In genomic region chr2:235924675-235925063, GRCh38 we compare ENCODE assay signal across 1 cellular context.
TF ChIP-seq lines count a peak whose summit lies in the region.

No MANE protein-coding gene starts in this region.

TF ChIP-seq in HepG2, 621 proteins besides CTCF, POLR2A, EP300 and RAD21 (continued from another document and continues in another):
- TF ChIP-seq ZNF414 (CRISPR knock-in tag; IDR thresholded peaks at IDR 0.05) (no peak), HCFC1 (IDR thresholded peaks at IDR 0.05; ENCODE audit: low read depth, low read length) (no peak), RXRB (CRISPR knock-in tag; IDR thresholded peaks at IDR 0.05; ENCODE audit: borderline replicate concordance) (peak; percentile 72), CAMTA2 (CRISPR knock-in tag; IDR thresholded peaks at IDR 0.05; ENCODE audit: borderline replicate concordance) (no peak), MAFF (IDR thresholded peaks at IDR 0.05; ENCODE audit: low read depth, low read length) (no peak), SNAI1 (CRISPR knock-in tag; IDR thresholded peaks at IDR 0.05; ENCODE audit: borderline replicate concordance) (no peak), TEAD3 (CRISPR knock-in tag; optimal IDR thresholded peaks at IDR 0.05; ENCODE audit: borderline replicate concordance) (peak; percentile 57), HMG20B (CRISPR knock-in tag; conservative IDR thresholded peaks at IDR 0.05) (no peak), FOXK1 (CRISPR knock-in tag; IDR thresholded peaks at IDR 0.05; ENCODE audit: borderline replicate concordance, low read depth) (no peak; the same call in 1 of the 2 replicates), EED (CRISPR knock-in tag; IDR thresholded peaks at IDR 0.05) (no peak), RARG (CRISPR knock-in tag; IDR thresholded peaks at IDR 0.05; ENCODE audit: low read depth) (no peak), KLF12 (CRISPR knock-in tag; IDR thresholded peaks at IDR 0.05; ENCODE audit: borderline replicate concordance) (no peak), ZSCAN5A (CRISPR knock-in tag; IDR thresholded peaks at IDR 0.05; ENCODE audit: borderline replicate concordance) (no peak), ZFYVE20 (CRISPR knock-in tag; IDR thresholded peaks at IDR 0.05; ENCODE audit: borderline replicate concordance, low read depth) (no peak), GPN1 (CRISPR knock-in tag; IDR thresholded peaks at IDR 0.05; ENCODE audit: borderline replicate concordance) (no peak), ZNF780A (CRISPR knock-in tag; IDR thresholded peaks at IDR 0.05) (no peak), ZSCAN30 (CRISPR knock-in tag; IDR thresholded peaks at IDR 0.05) (no peak), CHD4 (IDR thresholded peaks at IDR 0.05; ENCODE audit: borderline replicate concordance, low read length) (no peak), HDAC1 (CRISPR knock-in tag; IDR thresholded peaks at IDR 0.05) (peak; percentile 54; the same call in 1 of the 2 replicates), NR2F2 (IDR thresholded peaks at IDR 0.05; ENCODE audit: borderline replicate concordance, low read depth) (no peak), ZNF530 (CRISPR knock-in tag; IDR thresholded peaks at IDR 0.05; ENCODE audit: low read depth) (no peak), SUZ12 (IDR thresholded peaks at IDR 0.05; ENCODE audit: low read depth, low read length) (no peak), IKZF5 (CRISPR knock-in tag; IDR thresholded peaks at IDR 0.05) (no peak; the same call in 1 of the 2 replicates), EEA1 (CRISPR knock-in tag; IDR thresholded peaks at IDR 0.05; ENCODE audit: borderline replicate concordance) (no peak), HNRNPLL (IDR thresholded peaks at IDR 0.05; ENCODE audit: low read depth, low read length, poor library complexity, severe bottlenecking) (no peak), TMF1 (CRISPR knock-in tag; IDR thresholded peaks at IDR 0.05; ENCODE audit: low read depth) (no peak), ZNF746 (CRISPR knock-in tag; IDR thresholded peaks at IDR 0.05) (no peak), CBX2 (IDR thresholded peaks at IDR 0.05; ENCODE audit: low read depth, low read length) (no peak), CBX2 (CRISPR knock-in tag; IDR thresholded peaks at IDR 0.05; ENCODE audit: low read depth) (no peak), ZNF850 (CRISPR knock-in tag; conservative IDR thresholded peaks at IDR 0.05) (no peak), ZNF263 (CRISPR knock-in tag; IDR thresholded peaks at IDR 0.05) (peak; percentile 98), ZXDC (CRISPR knock-in tag; IDR thresholded peaks at IDR 0.05) (no peak), KMT2B (CRISPR knock-in tag; IDR thresholded peaks at IDR 0.05) (no peak), AGO2 (optimal IDR thresholded peaks at IDR 0.05; ENCODE audit: low read depth, low read length) (no peak), ESRRA (CRISPR knock-in tag; IDR thresholded peaks at IDR 0.05; ENCODE audit: low read depth) (no peak), SIX4 (CRISPR knock-in tag; IDR thresholded peaks at IDR 0.05) (no peak; the same call in 1 of the 2 replicates), ZNF260 (CRISPR knock-in tag; IDR thresholded peaks at IDR 0.05; ENCODE audit: borderline replicate concordance, low read depth) (no peak), HNF4A (CRISPR knock-in tag; IDR thresholded peaks at IDR 0.05) (peak; percentile 71), TCF12 (IDR thresholded peaks at IDR 0.05) (no peak), TCF12 (CRISPR knock-in tag; IDR thresholded peaks at IDR 0.05) (no peak), PCBP1 (IDR thresholded peaks at IDR 0.05; ENCODE audit: borderline replicate concordance, low read depth, low read length) (no peak), ZNF280D (CRISPR knock-in tag; IDR thresholded peaks at IDR 0.05) (no peak), KAT2B (IDR thresholded peaks at IDR 0.05; ENCODE audit: borderline replicate concordance, low read depth, low read length) (no peak), KLF6 (CRISPR knock-in tag; IDR thresholded peaks at IDR 0.05) (no peak), ZNF225 (CRISPR knock-in tag; IDR thresholded peaks at IDR 0.05) (no peak), DZIP1 (CRISPR knock-in tag; IDR thresholded peaks at IDR 0.05) (no peak), ZBTB49 (CRISPR knock-in tag; IDR thresholded peaks at IDR 0.05; ENCODE audit: borderline replicate concordance) (no peak), ZBTB3 (CRISPR knock-in tag; IDR thresholded peaks at IDR 0.05; ENCODE audit: borderline replicate concordance, low read depth) (peak; percentile 80), TBX2 (CRISPR knock-in tag; IDR thresholded peaks at IDR 0.05; ENCODE audit: borderline replicate concordance) (peak; percentile 65; the same call in 1 of the 2 replicates), ZNF883 (CRISPR knock-in tag; IDR thresholded peaks at IDR 0.05; ENCODE audit: not compliant biosample characterization) (no peak), MTF1 (CRISPR knock-in tag; IDR thresholded peaks at IDR 0.05) (no peak), SRSF4 (IDR thresholded peaks at IDR 0.05; ENCODE audit: low read depth, low read length, poor library complexity, severe bottlenecking) (no peak), ZNF740 (CRISPR knock-in tag; IDR thresholded peaks at IDR 0.05) (no peak), PPARG (CRISPR knock-in tag; conservative IDR thresholded peaks at IDR 0.05) (peak; percentile 49; the same call in 1 of the 2 replicates), GTF3A (CRISPR knock-in tag; conservative IDR thresholded peaks at IDR 0.05) (no peak), GATA4 (IDR thresholded peaks at IDR 0.05; ENCODE audit: borderline replicate concordance, low read depth) (no peak), TBP (CRISPR knock-in tag; IDR thresholded peaks at IDR 0.05) (no peak), ZGPAT (CRISPR knock-in tag; IDR thresholded peaks at IDR 0.05) (peak; percentile 56)
